In genomic region chr2:217331577-217332139, GRCh38 we compare ENCODE assay signal across 9 cellular contexts.
A peak's percentile ranks its signal among the peaks of the same experiment; 100 is the strongest.
DNase-seq lines count a peak whose midpoint lies in the region; ATAC-seq, FAIRE-seq and TF ChIP-seq lines count a peak whose summit lies in the region.
"Had no signal": no experiment of that assay in that cellular context is flagged by ENCODE, and none has a peak within 500 bp of the region (broad histone marks: within the 10 kb centered on the region; RNA-seq: fewer than 3 reads in every experiment).

No MANE protein-coding gene starts in this region.

- in situ Hi-C loops in brain microvascular endothelial cell (cut with HindIII; ENCODE audit: low pct_ligation_motif_present, low sequenced_read_pairs): no loop called here

- H3K9me3 ChIP-seq in keratinocyte (ENCODE audit: control insufficient read depth, low read depth, low read length): no peaks in the 10 kb centered on the region
- H3K9me3 ChIP-seq in smooth muscle cell (replicated peaks; ENCODE audit: low read depth): no peaks in the 10 kb centered on the region

- TF ChIP-seq CTCF in HFFc6 (IDR thresholded peaks at IDR 0.05) (no peak), brain microvascular endothelial cell (IDR thresholded peaks at IDR 0.05; ENCODE audit: low read depth, low read length, missing control alignments) (no peak), keratinocyte (optimal IDR thresholded peaks at IDR 0.05 in 1 of 3, IDR thresholded peaks at IDR 0.05 in 1 of 3, conservative IDR thresholded peaks at IDR 0.05 in 1 of 3; ENCODE audit: extremely low read depth in 1 of 3, insufficient read depth in 2 of 3, low read length in 3 of 3) (no peak), smooth muscle cell (IDR thresholded peaks at IDR 0.05; ENCODE audit: borderline replicate concordance, insufficient read depth, poor library complexity, severe bottlenecking) (no peak)

- H2AFZ ChIP-seq in keratinocyte (ENCODE audit: control insufficient read depth, low read length) (no peak overlapping the region), smooth muscle cell (ENCODE audit: low read depth) (no peak overlapping the region)

- 24% methylated on average over 1 of the region's 1 CpG for WGBS in smooth muscle cell (ENCODE audit: low lambda C conversion rate)

- H3F3A ChIP-seq in smooth muscle cell (ENCODE audit: low read depth): no peaks in the 10 kb centered on the region

- H3K36me3 ChIP-seq in brain microvascular endothelial cell (replicated peaks) (no peaks in the 10 kb centered on the region), keratinocyte (ENCODE audit: control insufficient read depth in 2 of 2, extremely low read depth in 1 of 2, insufficient read depth in 2 of 2, low read length in 2 of 2) (no peaks in the 10 kb centered on the region), smooth muscle cell (ENCODE audit: low read depth) (no peaks in the 10 kb centered on the region)

- H4K20me1 ChIP-seq in keratinocyte (ENCODE audit: control insufficient read depth, extremely low read depth, insufficient read depth, low read length) (no peaks in the 10 kb centered on the region), smooth muscle cell (ENCODE audit: low read depth) (no peaks in the 10 kb centered on the region)

- ATAC-seq in HG03469 (IDR thresholded peaks at IDR 0.05; ENCODE audit: unreplicated experiment): no peak
- no peak for ATAC-seq in T-cell (replicated peaks in 1 of 4)
- no peak for ATAC-seq in left colon

- no peaks in the 10 kb centered on the region for H3K9me1 ChIP-seq in keratinocyte (ENCODE audit: control insufficient read depth, extremely low read depth, insufficient read depth, low read length)

- H3K4me1 Mint-ChIP-seq in HFFc6 (ENCODE audit: low read depth) (peaks cover 69% of the 10 kb centered on the region), T-cell (no peaks in the 10 kb centered on the region)

- CTCF ChIA-PET in T-cell (lab: Charles Lee): no interaction called here

- no peaks in the 10 kb centered on the region for H3K9me3 Mint-ChIP-seq in HFFc6
- no peaks in the 10 kb centered on the region for H3K9me3 Mint-ChIP-seq in T-cell

- H3K4me2 ChIP-seq in keratinocyte (ENCODE audit: control insufficient read depth, extremely low read depth, insufficient read depth, low read depth, low read length): no peak overlapping the region
- peak overlapping the region; percentile 50 for H3K4me2 ChIP-seq in smooth muscle cell

- H3K27ac ChIP-seq in brain microvascular endothelial cell (no peak overlapping the region), keratinocyte (ENCODE audit: control insufficient read depth, insufficient read depth, low read length) (no peak overlapping the region), smooth muscle cell (ENCODE audit: low read depth) (peak overlapping the region; percentile 63)

- intact Hi-C loops in left colon (cut with DNase I, micrococcal nuclease): no loop called here

- H3K79me2 ChIP-seq in keratinocyte (ENCODE audit: control insufficient read depth, insufficient read depth, low read length) (no peaks in the 10 kb centered on the region), smooth muscle cell (ENCODE audit: low read depth) (no peaks in the 10 kb centered on the region)

- H3K9ac ChIP-seq in keratinocyte (ENCODE audit: control insufficient read depth, extremely low read depth, insufficient read depth, low read length) (no peak overlapping the region), smooth muscle cell (ENCODE audit: low read depth) (peak overlapping the region; percentile 16)

- H3K27ac Mint-ChIP-seq in HFFc6 (peak overlapping the region; percentile 75), T-cell (no peak overlapping the region)

- peak; percentile 43 for FAIRE-seq in keratinocyte (lab: Jason Lieb, UNC)

- DNase-seq in HFFc6 (peak; percentile 64), brain microvascular endothelial cell (peak; percentile 37), keratinocyte (ENCODE audit: low read depth, low spot score) (no peak), smooth muscle cell (lab: John Stamatoyannopoulos, UW; ENCODE audit: unreplicated experiment) (no peak), GM19240 (ENCODE audit: insufficient read length, low spot score) (no peak), T-cell (no peak), left colon (no peak)
- DNase-seq: effector memory CD4-positive, alpha-beta T cell had no signal

- H3K4me1 ChIP-seq in keratinocyte (ENCODE audit: control insufficient read depth, extremely low read depth, insufficient read depth, low read length) (peaks cover 9% of the 10 kb centered on the region), smooth muscle cell (ENCODE audit: low read depth) (no peaks in the 10 kb centered on the region)

- H3K36me3 Mint-ChIP-seq in HFFc6 (ENCODE audit: low read depth) (no peaks in the 10 kb centered on the region), T-cell (no peaks in the 10 kb centered on the region)

- POLR2A ChIA-PET in T-cell (lab: Charles Lee): no interaction called here

- H3K27me3 Mint-ChIP-seq in HFFc6 (ENCODE audit: insufficient read depth) (no peaks in the 10 kb centered on the region; the same call in 1 of the 2 replicates), T-cell (peaks cover 2 to 3% of the 10 kb centered on the region in 2 donors)

- H3K27me3 ChIP-seq in brain microvascular endothelial cell (replicated peaks) (no peaks in the 10 kb centered on the region), keratinocyte (ENCODE audit: control insufficient read depth, extremely low read depth, insufficient read depth, low read length) (no peaks in the 10 kb centered on the region), smooth muscle cell (ENCODE audit: low read depth) (no peaks in the 10 kb centered on the region)

- no peak overlapping the region for H3K4me3 ChIP-seq in brain microvascular endothelial cell (ENCODE audit: low read depth, low read length)
- no peak overlapping the region for H3K4me3 ChIP-seq in keratinocyte (ENCODE audit: control insufficient read depth in 2 of 3, extremely low read depth in 1 of 3, insufficient read depth in 2 of 3, low read depth in 1 of 3, low read length in 3 of 3)
- H3K4me3 ChIP-seq in smooth muscle cell: no peak overlapping the region

- 0 out of 2 replicates have a peak overlapping the region, but pooled peaks have one; percentile 7 for H3K4me3 Mint-ChIP-seq in HFFc6
- H3K4me3 Mint-ChIP-seq in T-cell: no peak overlapping the region

- dilution Hi-C loops in keratinocyte (cut with MboI; ENCODE audit: extremely low pct_ligation_motif_present, low sequenced_read_pairs): no loop called here

Comparison
In these comparisons a context has a peak if more than half of its experiments do, and no peak if none do; other contexts are left out.
1. DNase-seq: peak in HFFc6 (single experiment) and brain microvascular endothelial cell (single experiment); none in keratinocyte (single experiment), smooth muscle cell (single experiment), GM19240 (single experiment), T-cell (0 of 34) and left colon (0 of 2).